In genomic region chr3:191529992-191530391, GRCh38 we compare ENCODE assay signal across 8 cellular contexts.
"Had no signal": no experiment of that assay in that cellular context is flagged by ENCODE, and none has a peak within 500 bp of the region (broad histone marks: within the 10 kb centered on the region; RNA-seq: fewer than 3 reads in every experiment).

No MANE protein-coding gene starts in this region.

- H3K4me2 ChIP-seq: GM23338 had no signal

- H2AFZ ChIP-seq: GM23338 had no signal

- H3K4me1 ChIP-seq: HAP-1 had no signal

- DNase-seq: H7, HFFc6, KG1 had no signal

- ATAC-seq: GM23338, HCT116 had no signal

- FAIRE-seq: H1, HTR-8/SVneo had no signal

- H3K4me3 ChIP-seq: GM23338, HAP-1 had no signal

- H3K9me3 ChIP-seq: HAP-1 had no signal

- H3K36me3 ChIP-seq: HAP-1 had no signal
